In genomic region chr4:157832596-157832995, GRCh38 we compare ENCODE assay signal across 18 cellular contexts.
"Had no signal": no experiment of that assay in that cellular context is flagged by ENCODE, and none has a peak within 500 bp of the region (broad histone marks: within the 10 kb centered on the region; RNA-seq: fewer than 3 reads in every experiment).

No MANE protein-coding gene starts in this region.

- H3K27me3 ChIP-seq: heart left ventricle, sigmoid colon had no signal

- H3K36me3 Mint-ChIP-seq: naive B cell had no signal

- H3K27ac ChIP-seq: heart left ventricle, left ventricle myocardium inferior, psoas muscle, sigmoid colon, skin epidermis had no signal

- H3K27me3 Mint-ChIP-seq: naive B cell had no signal

- H3K4me1 Mint-ChIP-seq: naive B cell, nephron progenitor cell had no signal

- H3K4me3 ChIP-seq: heart left ventricle, left ventricle myocardium inferior, lung, psoas muscle, sigmoid colon, skin epidermis had no signal

- DNase-seq: effector memory CD4-positive, alpha-beta T cell; heart left ventricle; hypothalamus; islet precursor cell; left ventricle myocardium inferior; mesenchymal stem cell; midbrain; naive B cell; nephron progenitor cell; psoas muscle; retina; sigmoid colon; stimulated activated CD4-positive, alpha-beta T cell treated with anti-CD3 and anti-CD28 coated beads, Interleukin-12 subunit alpha, Interleukin-12 subunit beta, amount 100 ng/mL, for 4 hours; stimulated activated naive CD4-positive, alpha-beta T cell; trophoblast cell had no signal

- ATAC-seq: esophagus mucosa, heart left ventricle, psoas muscle had no signal

- H3K4me1 ChIP-seq: heart left ventricle, left ventricle myocardium inferior, psoas muscle, sigmoid colon had no signal

- H3K4me3 Mint-ChIP-seq: naive B cell, nephron progenitor cell had no signal

- H3K27ac Mint-ChIP-seq: naive B cell, nephron progenitor cell had no signal

- H3K36me3 ChIP-seq: heart left ventricle, left ventricle myocardium inferior, sigmoid colon had no signal

- H3K9me3 ChIP-seq: psoas muscle, sigmoid colon had no signal
